ENCODE assay signal across 9 cellular contexts in genomic region chr7:80918909-80919721, GRCh38. TPM values are rescaled to one million over a fixed set of nuclear protein-coding genes. Genes with fewer than 3 reads are reported as not detected.
A peak's percentile ranks its signal among the peaks of the same experiment; 100 is the strongest.
DNase-seq lines count a peak whose midpoint lies in the region; ATAC-seq and TF ChIP-seq lines count a peak whose summit lies in the region.
"Had no signal": no experiment of that assay in that cellular context is flagged by ENCODE, and none has a peak within 500 bp of the region (broad histone marks: within the 10 kb centered on the region; RNA-seq: fewer than 3 reads in every experiment).

SEMA3C (minus strand) TSS chr7:80919051; CDS start chr7:80916781, 2,270 bp downstream.

- DNase-seq in D341Med (ENCODE audit: low spot score) = peak; percentile 93
- peak; percentile 61 for DNase-seq in KG1 (lab: John Stamatoyannopoulos, UW)
- DNase-seq in SHP77 (lab: John Stamatoyannopoulos, UW) = peak; percentile 79 to 85
- peak; percentile 48 for DNase-seq in cortex of kidney (lab: John Stamatoyannopoulos, UW)
- DNase-seq in kidney glomerular epithelial cell (lab: John Stamatoyannopoulos, UW) = peak; percentile 93
- peak; percentile 67 for DNase-seq in smooth muscle cell (lab: John Stamatoyannopoulos, UW; ENCODE audit: unreplicated experiment)
- no peak for DNase-seq in AML-193 (lab: John Stamatoyannopoulos, UW)

- peak within 1 kb of the TSS; percentile 93 for H3K4me3 ChIP-seq in smooth muscle cell

- peak; percentile 64 for ATAC-seq in GM21381 (IDR thresholded peaks at IDR 0.05; ENCODE audit: unreplicated experiment)

- peak within 1 kb of the TSS; percentile 95 for H3K4me2 ChIP-seq in smooth muscle cell

- peaks cover 2% of the 10 kb centered on the region for H3K4me1 ChIP-seq in smooth muscle cell (ENCODE audit: low read depth)

- peak within 1 kb of the TSS; percentile 72 for H3K9ac ChIP-seq in smooth muscle cell (ENCODE audit: low read depth)

- TF ChIP-seq CTCF in smooth muscle cell (IDR thresholded peaks at IDR 0.05; ENCODE audit: borderline replicate concordance, insufficient read depth, poor library complexity, severe bottlenecking) = no peak

- no peaks in the 10 kb centered on the region for H3F3A ChIP-seq in smooth muscle cell (ENCODE audit: low read depth)

- H3K9me3 ChIP-seq in smooth muscle cell (replicated peaks; ENCODE audit: low read depth) = no peaks in the 10 kb centered on the region

- H2AFZ ChIP-seq in smooth muscle cell (ENCODE audit: low read depth) = peak within 1 kb of the TSS; percentile 92

- H3K27me3 ChIP-seq in smooth muscle cell (ENCODE audit: low read depth) = no peaks in the 10 kb centered on the region

- no peaks in the 10 kb centered on the region for H4K20me1 ChIP-seq in smooth muscle cell (ENCODE audit: low read depth)

- H3K79me2 ChIP-seq in smooth muscle cell (ENCODE audit: low read depth) = peaks cover 26% of the 10 kb centered on the region

- no peaks in the 10 kb centered on the region for H3K36me3 ChIP-seq in smooth muscle cell (ENCODE audit: low read depth)

- peak within 1 kb of the TSS; percentile 72 for H3K27ac ChIP-seq in smooth muscle cell (ENCODE audit: low read depth)

- 4% methylated on average over 70 of the region's 71 CpGs for WGBS in smooth muscle cell (ENCODE audit: low lambda C conversion rate)

RNA-seq across cellular contexts. Expression of gene SEMA3C, which starts in this region (rescaled TPM):
- 280 and 295 TPM in 2 replicates for total RNA-seq in smooth muscle cell
- 20.6 and 94.4 TPM in 2 replicates for polyA plus RNA-seq in smooth muscle cell
- total RNA-seq: activated CD8-positive, alpha-beta memory T cell treated with anti-CD3 and anti-CD28 coated beads for 36 hours had no signal

Comparison
In these comparisons a context has a peak if more than half of its experiments do, and no peak if none do; other contexts are left out.
1. DNase-seq: peak in D341Med (single experiment), KG1 (single experiment), SHP77 (2 of 2), cortex of kidney (single experiment), kidney glomerular epithelial cell (single experiment) and smooth muscle cell (single experiment); none in AML-193 (0 of 2).